ENCODE assay signal across 17 cellular contexts in the genomic region with DNA sequence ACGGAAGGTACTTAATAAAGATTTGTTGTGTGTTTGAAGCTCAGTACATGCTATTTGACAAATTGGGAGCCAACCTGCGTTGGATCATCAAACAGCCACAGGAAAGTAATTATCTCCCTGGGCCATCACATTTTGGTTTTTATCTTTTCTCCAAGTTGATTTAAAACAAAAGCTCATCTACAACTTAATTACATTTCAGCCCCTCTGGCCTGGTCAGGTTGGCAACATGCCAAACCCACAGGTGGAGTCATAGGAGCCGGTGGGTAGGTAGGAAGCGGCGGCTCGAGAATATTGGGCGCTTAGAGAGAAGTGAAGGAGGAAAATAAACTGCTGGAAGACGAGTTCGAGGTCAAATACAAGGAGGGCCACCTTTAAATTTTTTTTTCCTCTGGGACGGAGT.
DNase-seq lines count a peak whose midpoint lies in the region; TF ChIP-seq lines count a peak whose summit lies in the region.
"Had no signal": no experiment of that assay in that cellular context is flagged by ENCODE, and none has a peak within 500 bp of the region (broad histone marks: within the 10 kb centered on the region; RNA-seq: fewer than 3 reads in every experiment).

No MANE protein-coding gene starts in this region.

- H3K9me3 Mint-ChIP-seq in Caco-2 (ENCODE audit: unreplicated experiment): peaks cover 25% of the 10 kb centered on the region
- H3K9me3 Mint-ChIP-seq: CD8-positive, alpha-beta T cell had no signal

- H3K36me3 ChIP-seq in Caco-2 (ENCODE audit: control insufficient read depth, insufficient read depth, low read length): no peaks in the 10 kb centered on the region

- POLR2A ChIA-PET in Caco-2 (lab: Charles Lee): no interaction called here

- peaks cover 32% of the 10 kb centered on the region for H3K4me1 Mint-ChIP-seq in Caco-2 (ENCODE audit: low read depth, unreplicated experiment)

- peak overlapping the region; percentile 56 for H3K27ac Mint-ChIP-seq in Caco-2 (ENCODE audit: unreplicated experiment)
- H3K27ac Mint-ChIP-seq: CD8-positive, alpha-beta T cell had no signal

- peaks cover 30% of the 10 kb centered on the region for H3K4me1 ChIP-seq in Caco-2

- H3K27me3 ChIP-seq in Caco-2 (replicated peaks; ENCODE audit: control insufficient read depth, insufficient read depth, low read length): no peaks in the 10 kb centered on the region

- no peak overlapping the region for H3K4me3 ChIP-seq in Caco-2 (ENCODE audit: low read depth, low read length)

- CTCF ChIA-PET in Caco-2 (lab: Charles Lee): no interaction called here

- H3K27me3 Mint-ChIP-seq in Caco-2 (ENCODE audit: insufficient read depth, unreplicated experiment): no peaks in the 10 kb centered on the region

- BruUV-seq in Caco-2 (replicated peaks; lab: Mats Ljungman, UMichigan): no TSS peak

- no peaks in the 10 kb centered on the region for H3K9me3 ChIP-seq in Caco-2

- intact Hi-C loops in Caco-2 (cut with micrococcal nuclease; ENCODE audit: unreplicated experiment): loop anchor here (2.0 kb wide), 2 partner anchors 44 to 66 kb away; partner anchors contain the start of gene FANCC

- TF ChIP-seq CTCF in Caco-2 (IDR thresholded peaks at IDR 0.05; ENCODE audit: insufficient read depth in 1 of 2, low read depth in 1 of 2, low read length in 1 of 2, severe bottlenecking in 1 of 2, unreplicated experiment in 1 of 2): no peak

- H3K4me3 Mint-ChIP-seq in Caco-2 (ENCODE audit: unreplicated experiment): no peak overlapping the region
- H3K4me3 Mint-ChIP-seq: CD8-positive, alpha-beta T cell had no signal

- H3K36me3 Mint-ChIP-seq in Caco-2 (ENCODE audit: insufficient read depth, unreplicated experiment): no peaks in the 10 kb centered on the region
- H3K36me3 Mint-ChIP-seq: CD8-positive, alpha-beta T cell had no signal

- DNase-seq in A172 (ENCODE audit: low spot score) (peak; percentile 45), Caco-2 (no peak), NCI-H69 (lab: John Stamatoyannopoulos, UW) (peak; percentile 89), SK-N-DZ (ENCODE audit: low spot score) (peak; percentile 38), amygdala (lab: John Stamatoyannopoulos, UW) (no peak), putamen (ENCODE audit: low spot score) (no peak), RPMI8226 (no peak)
- DNase-seq in activated CD4-positive, alpha-beta T cell treated with anti-CD3 and anti-CD28 coated beads for 4 hours: no peak
- DNase-seq: CD8-positive, alpha-beta T cell; H7; NCI-H1092; NCI-H1930; NCI-H2171; NCI-H446 treated with DMSO at 0.1 percent for 48 hours; NK-92 treated with Interleukin-12 subunit alpha and Interleukin-12 subunit beta, amount 100 ng/mL, for 24 hours; SIG-M5; T-helper 9 cell had no signal

Comparison
In these comparisons a context has a peak if more than half of its experiments do, and no peak if none do; other contexts are left out.
1. DNase-seq: peak in A172 (single experiment), NCI-H69 (single experiment) and SK-N-DZ (single experiment); none in Caco-2 (0 of 2), amygdala (0 of 56), activated CD4-positive, alpha-beta T cell treated with anti-CD3 and anti-CD28 coated beads for 4 hours (0 of 2), putamen (single experiment) and RPMI8226 (single experiment).